In genomic region chr19:45906221-45906620, GRCh38 we compare ENCODE assay signal across 33 cellular contexts. TPM values are rescaled to one million over a fixed set of nuclear protein-coding genes. Genes with fewer than 3 reads are reported as not detected.
DNase-seq lines count a peak whose midpoint lies in the region; ATAC-seq and TF ChIP-seq lines count a peak whose summit lies in the region.
"Had no signal": no experiment of that assay in that cellular context is flagged by ENCODE, and none has a peak within 500 bp of the region (broad histone marks: within the 10 kb centered on the region; RNA-seq: fewer than 3 reads in every experiment).

No MANE protein-coding gene starts in this region.

- no peak overlapping the region for H3K23ac ChIP-seq in mesenchymal stem cell (ENCODE audit: low read length in 2 of 2)

- peaks cover 4% of the 10 kb centered on the region for H3K4me1 Mint-ChIP-seq in Caco-2 (ENCODE audit: low read depth, unreplicated experiment)

- peaks cover 5% of the 10 kb centered on the region; the same call in 1 of the 2 replicates for H3K79me2 ChIP-seq in PC-3 (ENCODE audit: low read length)
- peaks cover 3% of the 10 kb centered on the region for H3K79me2 ChIP-seq in mammary epithelial cell (ENCODE audit: insufficient read depth, low read length)

- H4K91ac ChIP-seq in mesenchymal stem cell (ENCODE audit: low read length), result no peak overlapping the region

- peaks cover 13% of the 10 kb centered on the region for H3K36me3 Mint-ChIP-seq in Caco-2 (ENCODE audit: insufficient read depth, unreplicated experiment)
- H3K36me3 Mint-ChIP-seq: activated naive CD4-positive, alpha-beta T cell treated with anti-CD3 and anti-CD28 coated beads, Interleukin-2, amount 50 U/mL, for 24 hours; CD4-positive, CD25-positive, alpha-beta regulatory T cell had no signal

- H3K9ac ChIP-seq in PC-3 (ENCODE audit: low read length), result no peak overlapping the region
- H3K9ac ChIP-seq in mammary epithelial cell (ENCODE audit: insufficient read depth, low read length), result no peak overlapping the region
- H3K9ac ChIP-seq in mesenchymal stem cell (ENCODE audit: low read length), result peak overlapping the region; percentile 19

- H2BK5ac ChIP-seq in mesenchymal stem cell (ENCODE audit: low read depth, low read length, poor library complexity, severe bottlenecking), result no peak overlapping the region

- H3K36me3 ChIP-seq in PC-3 (ENCODE audit: low read depth, low read length), result no peaks in the 10 kb centered on the region
- H3K36me3 ChIP-seq in mammary epithelial cell (ENCODE audit: insufficient read depth, low read length), result no peaks in the 10 kb centered on the region
- no peaks in the 10 kb centered on the region for H3K36me3 ChIP-seq in mesenchymal stem cell (ENCODE audit: control insufficient read depth in 1 of 2, insufficient read depth in 2 of 2, low read depth in 1 of 2, low read length in 2 of 2)
- H3K36me3 ChIP-seq in Caco-2 (ENCODE audit: control insufficient read depth, insufficient read depth, low read length), result no peaks in the 10 kb centered on the region
- H3K36me3 ChIP-seq: sigmoid colon, transverse colon had no signal

- H3K4me1 ChIP-seq in PC-3 (ENCODE audit: insufficient read depth, low read length), result peaks cover 4% of the 10 kb centered on the region
- peaks cover 10% of the 10 kb centered on the region for H3K4me1 ChIP-seq in mammary epithelial cell (ENCODE audit: insufficient read depth, low read length)
- peaks cover 10% of the 10 kb centered on the region for H3K4me1 ChIP-seq in mesenchymal stem cell (ENCODE audit: control insufficient read depth, insufficient read depth, low read depth, low read length)
- H3K4me1 ChIP-seq in Caco-2, result peaks cover 8% of the 10 kb centered on the region

- no peaks in the 10 kb centered on the region for H3K27me3 ChIP-seq in PC-3 (ENCODE audit: low read length)
- no peaks in the 10 kb centered on the region for H3K27me3 ChIP-seq in mammary epithelial cell (ENCODE audit: insufficient read depth, low read length)
- peaks cover 0 to 12% of the 10 kb centered on the region in 2 experiments for H3K27me3 ChIP-seq in mesenchymal stem cell (ENCODE audit: control insufficient read depth in 1 of 2, insufficient read depth in 1 of 2, low read length in 2 of 2)
- no peaks in the 10 kb centered on the region for H3K27me3 ChIP-seq in Caco-2 (replicated peaks; ENCODE audit: control insufficient read depth, insufficient read depth, low read length)
- H3K27me3 ChIP-seq: transverse colon had no signal

- H2BK15ac ChIP-seq in mesenchymal stem cell (ENCODE audit: low read depth, poor library complexity, severe bottlenecking), result no peak overlapping the region

- dilution Hi-C loops in mammary epithelial cell (cut with HindIII; ENCODE audit: low sequenced_read_pairs), result no loop called here

- H2BK120ac ChIP-seq in mesenchymal stem cell (ENCODE audit: low read depth, low read length), result no peak overlapping the region

- H4K20me1 ChIP-seq in PC-3 (ENCODE audit: low read length) (no peaks in the 10 kb centered on the region), mammary epithelial cell (ENCODE audit: insufficient read depth, low read length) (no peaks in the 10 kb centered on the region)

- no peak for TF ChIP-seq CTCF in PC-3 (conservative IDR thresholded peaks at IDR 0.05; ENCODE audit: low read depth, low read length)
- no peak for TF ChIP-seq CTCF in mammary epithelial cell (conservative IDR thresholded peaks at IDR 0.05 in 1 of 2, IDR thresholded peaks at IDR 0.05 in 1 of 2; ENCODE audit: extremely low read depth in 1 of 2, insufficient read depth in 1 of 2, low read depth in 1 of 2, low read length in 2 of 2)
- no peak for TF ChIP-seq CTCF in Caco-2 (IDR thresholded peaks at IDR 0.05; ENCODE audit: insufficient read depth in 1 of 2, low read depth in 1 of 2, low read length in 1 of 2, severe bottlenecking in 1 of 2, unreplicated experiment in 1 of 2)

- intact Hi-C loops in PC-3 (cut with micrococcal nuclease) (no loop called here), mammary epithelial cell (cut with micrococcal nuclease) (no loop called here), Caco-2 (cut with micrococcal nuclease; ENCODE audit: unreplicated experiment) (no loop called here)

- DNase-seq in HCEC 1CT, result peak; percentile 55
- peak; percentile 47 for DNase-seq in PC-3
- peak; percentile 74 for DNase-seq in mammary epithelial cell
- DNase-seq in mesenchymal stem cell, result peak; percentile 14
- no peak for DNase-seq in HUDEP-2 (lab: John Stamatoyannopoulos, UW; ENCODE audit: unreplicated experiment in 76 of 76)
- no peak for DNase-seq in KG1 (lab: John Stamatoyannopoulos, UW)
- no peak for DNase-seq in GM03348 (ENCODE audit: low spot score)
- DNase-seq in Caco-2, result no peak
- DNase-seq: activated B cell treated with CpG ODN at 0.5 μM for 24 hours; activated CD4-positive, alpha-beta T cell treated with anti-CD3 and anti-CD28 coated beads, Interleukin-2, amount 50 U/mL, for 4 hours; CD4-positive, CD25-positive, alpha-beta regulatory T cell; DMS 273 treated with DMSO at 0.1 percent for 48 hours; GDM1; GOT3; NCI-H1092 treated with DMSO at 0.1 percent for 48 hours; NCI-H2029; NCI-H2227 treated with DMSO at 0.1 percent for 48 hours; NCI-H748 treated with DMSO at 0.1 percent for 48 hours; SHP77; sigmoid colon; stimulated activated CD4-positive, alpha-beta T cell treated with anti-CD3 and anti-CD28 coated beads, Interleukin-15, amount 100 ng/mL, for 24 hours; T-helper 9 cell; transverse colon had no signal

- H3K9me3 Mint-ChIP-seq in Caco-2 (ENCODE audit: unreplicated experiment), result no peaks in the 10 kb centered on the region
- H3K9me3 Mint-ChIP-seq: activated B cell treated with CpG ODN at 0.5 μM for 24 hours; activated naive CD4-positive, alpha-beta T cell treated with anti-CD3 and anti-CD28 coated beads, Interleukin-2, amount 50 U/mL, for 24 hours; activated T-helper 1 cell treated with anti-CD3 and anti-CD28 coated beads, Interleukin-12 subunit alpha, Interleukin-12 subunit beta, Interleukin-2, Interleukin-4 antibody, amounts not matched to agents 30 ng/mL and 10 ng/mL and 1 ng/mL, durations not matched to agents 14 hours and 24 hours and 36 hours; stimulated activated naive CD8-positive, alpha-beta T cell treated with anti-CD3 and anti-CD28 coated beads, Interleukin-15, Interleukin-2, amounts not matched to agents 100 ng/mL and 50 ng/mL, for 24 hours had no signal

- no peak overlapping the region for H3K4me3 Mint-ChIP-seq in Caco-2 (ENCODE audit: unreplicated experiment)
- H3K4me3 Mint-ChIP-seq: activated B cell treated with CpG ODN at 0.5 μM for 24 hours; activated naive CD4-positive, alpha-beta T cell treated with anti-CD3 and anti-CD28 coated beads, Interleukin-2, amount 50 U/mL, for 24 hours; activated T-helper 1 cell treated with anti-CD3 and anti-CD28 coated beads, Interleukin-12 subunit alpha, Interleukin-12 subunit beta, Interleukin-2, Interleukin-4 antibody, amounts not matched to agents 30 ng/mL and 10 ng/mL and 1 ng/mL, durations not matched to agents 14 hours and 24 hours and 36 hours; stimulated activated naive CD8-positive, alpha-beta T cell treated with anti-CD3 and anti-CD28 coated beads, Interleukin-15, Interleukin-2, amounts not matched to agents 100 ng/mL and 50 ng/mL, for 24 hours had no signal

- H3K4me3 ChIP-seq in PC-3 (ENCODE audit: low read length) (no peak overlapping the region), mammary epithelial cell (replicated peaks in 1 of 3; ENCODE audit: insufficient read depth in 1 of 3, low read depth in 2 of 3, low read length in 3 of 3) (no peak overlapping the region), mesenchymal stem cell (ENCODE audit: insufficient read depth in 1 of 2, low read depth in 1 of 2, low read length in 2 of 2) (no peak overlapping the region), Caco-2 (ENCODE audit: low read depth, low read length) (no peak overlapping the region)
- H3K4me3 ChIP-seq: sigmoid colon, transverse colon had no signal

- H3K18ac ChIP-seq in mesenchymal stem cell (ENCODE audit: low read depth in 1 of 2, low read length in 2 of 2), result no peak overlapping the region

- H3K79me1 ChIP-seq in mesenchymal stem cell (replicated peaks; ENCODE audit: low read length, poor library complexity, severe bottlenecking), result peaks cover 7% of the 10 kb centered on the region

- H3K27ac ChIP-seq in PC-3 (ENCODE audit: low read length), result no peak overlapping the region
- no peak overlapping the region for H3K27ac ChIP-seq in mammary epithelial cell (ENCODE audit: insufficient read depth, low read depth, low read length)
- H3K27ac ChIP-seq in mesenchymal stem cell (ENCODE audit: low read length, poor library complexity, severe bottlenecking), result no peak overlapping the region
- H3K27ac ChIP-seq: sigmoid colon, transverse colon had no signal

- H2BK12ac ChIP-seq in mesenchymal stem cell (ENCODE audit: low read length in 2 of 2), result no peak overlapping the region

- no peaks in the 10 kb centered on the region for H3F3A ChIP-seq in PC-3 (ENCODE audit: low read length, unreplicated experiment)

- WGBS in mammary epithelial cell (ENCODE audit: low coverage, missing lambda C conversion rate), result 81% methylated on average over 3 of the region's 3 CpGs
- WGBS in mesenchymal stem cell, result 86% methylated on average over 3 of the region's 3 CpGs

- BruUV-seq in PC-3 (replicated peaks; lab: Mats Ljungman, UMichigan) (no TSS peak), mammary epithelial cell (replicated peaks; lab: Mats Ljungman, UMichigan) (no TSS peak), Caco-2 (replicated peaks; lab: Mats Ljungman, UMichigan) (no TSS peak)

- POLR2A ChIA-PET in PC-3 (lab: Charles Lee; ENCODE audit: unreplicated experiment), result no interaction called here
- POLR2A ChIA-PET in Caco-2 (lab: Charles Lee), result no interaction called here

- H4K8ac ChIP-seq in mesenchymal stem cell (ENCODE audit: low read length), result no peak overlapping the region

- CTCF ChIA-PET in PC-3 (lab: Charles Lee) (interaction anchor here (0.7 kb wide), 1 partner anchor 131 kb away, joined by 6 read pairs; no protein-coding TSS in a partner anchor), mammary epithelial cell (lab: Charles Lee; ENCODE audit: low non-redundant PET) (interaction anchor here (0.6 to 0.7 kb wide), 2 partner anchors 89 to 602 kb away, joined by 4 to 11 read pairs; no protein-coding TSS in a partner anchor), Caco-2 (lab: Charles Lee) (no interaction called here)

- H3K9me3 ChIP-seq in PC-3 (ENCODE audit: low read length), result no peaks in the 10 kb centered on the region
- H3K9me3 ChIP-seq in mammary epithelial cell (replicated peaks; ENCODE audit: insufficient read depth, low read length), result no peaks in the 10 kb centered on the region
- no peaks in the 10 kb centered on the region for H3K9me3 ChIP-seq in mesenchymal stem cell (ENCODE audit: control insufficient read depth, low read length)
- H3K9me3 ChIP-seq in Caco-2, result no peaks in the 10 kb centered on the region
- H3K9me3 ChIP-seq: sigmoid colon, transverse colon had no signal

- no peak overlapping the region for H3K14ac ChIP-seq in mesenchymal stem cell (ENCODE audit: low read length in 2 of 2)

- no peaks in the 10 kb centered on the region for H3K9me2 ChIP-seq in PC-3 (replicated peaks; ENCODE audit: low read length)

- no peak for ATAC-seq in PC-3

- no peak overlapping the region for H3K4ac ChIP-seq in mesenchymal stem cell (ENCODE audit: low read depth in 1 of 2, low read length in 2 of 2)

- in situ Hi-C loops in mammary epithelial cell (cut with MboI; ENCODE audit: low sequenced_read_pairs in 2 of 2), result no loop called here

- no peaks in the 10 kb centered on the region for H3K27me3 Mint-ChIP-seq in Caco-2 (ENCODE audit: insufficient read depth, unreplicated experiment)

- H2AK5ac ChIP-seq in mesenchymal stem cell (ENCODE audit: low read length, severe bottlenecking), result no peak overlapping the region

- H2AFZ ChIP-seq in PC-3 (ENCODE audit: low read length) (peak overlapping the region; percentile 33; the same call in 1 of the 2 replicates), mammary epithelial cell (ENCODE audit: low read depth, low read length) (no peak overlapping the region), mesenchymal stem cell (ENCODE audit: low read depth, low read length) (no peak overlapping the region)

- no peak overlapping the region for H3K27ac Mint-ChIP-seq in Caco-2 (ENCODE audit: unreplicated experiment)
- H3K27ac Mint-ChIP-seq: activated B cell treated with CpG ODN at 0.5 μM for 24 hours; activated naive CD4-positive, alpha-beta T cell treated with anti-CD3 and anti-CD28 coated beads, Interleukin-2, amount 50 U/mL, for 24 hours; activated T-helper 1 cell treated with anti-CD3 and anti-CD28 coated beads, Interleukin-12 subunit alpha, Interleukin-12 subunit beta, Interleukin-2, Interleukin-4 antibody, amounts not matched to agents 30 ng/mL and 10 ng/mL and 1 ng/mL, durations not matched to agents 14 hours and 24 hours and 36 hours; CD4-positive, CD25-positive, alpha-beta regulatory T cell; stimulated activated naive CD8-positive, alpha-beta T cell treated with anti-CD3 and anti-CD28 coated beads, Interleukin-15, Interleukin-2, amounts not matched to agents 100 ng/mL and 50 ng/mL, for 24 hours had no signal

- H3K4me2 ChIP-seq in PC-3 (ENCODE audit: low read length) (no peak overlapping the region), mammary epithelial cell (ENCODE audit: insufficient read depth, low read depth, low read length) (no peak overlapping the region), mesenchymal stem cell (ENCODE audit: low read length, poor library complexity, severe bottlenecking) (no peak overlapping the region)

RNA-seq across cellular contexts. Expression of gene MYPOP, which starts 3.8 kb away (rescaled TPM):
- total RNA-seq in PC-3 (2014; rRNA removed), result 5.4 and 12.0 TPM in 2 replicates
- 1 to 10 TPM; 1.8 to 8.9 TPM for total RNA-seq in mammary epithelial cell
- 1.4 TPM for polyA plus RNA-seq in mammary epithelial cell
- polyA minus RNA-seq in mammary epithelial cell, result 1.8 TPM
- polyA plus RNA-seq in mesenchymal stem cell (2013, experiment 1 of 2), result 14.9 TPM
- polyA plus RNA-seq in mesenchymal stem cell (2013, experiment 2 of 2), result 15.3 TPM
- total RNA-seq in Caco-2 (2022), result 15.8 and 18.1 TPM in 2 replicates

RNA-seq across cellular contexts. Expression of gene NANOS2, which starts 8.4 kb away (rescaled TPM):
- not detected in 2 replicates for total RNA-seq in PC-3 (2014; rRNA removed)
- not detected for total RNA-seq in mammary epithelial cell
- polyA plus RNA-seq in mammary epithelial cell, result not detected
- not detected for polyA minus RNA-seq in mammary epithelial cell
- polyA plus RNA-seq in mesenchymal stem cell (2013, experiment 1 of 2), result not detected
- polyA plus RNA-seq in mesenchymal stem cell (2013, experiment 2 of 2), result not detected
- not detected in 2 replicates for total RNA-seq in Caco-2 (2022)
- total RNA-seq: activated B cell treated with CpG ODN at 0.5 μM for 24 hours; activated T-helper 1 cell treated with anti-CD3 and anti-CD28 coated beads, Interleukin-12 subunit alpha, Interleukin-12 subunit beta, Interleukin-2, Interleukin-4 antibody, amounts not matched to agents 30 ng/mL and 10 ng/mL and 1 ng/mL, durations not matched to agents 14 hours and 24 hours and 36 hours; CD4-positive, CD25-positive, alpha-beta regulatory T cell; chondrocyte; glomerular endothelial cell; liver; mononuclear cell; posterior vena cava; sigmoid colon; transverse colon had no signal
- polyA plus RNA-seq: CD4-positive, CD25-positive, alpha-beta regulatory T cell; esophagus; liver had no signal

RNA-seq across cellular contexts. Expression of gene IRF2BP1, which starts 20.3 kb away (rescaled TPM):
- total RNA-seq in PC-3 (2014; rRNA removed) (31.5 and 38.6 TPM in 2 replicates), mammary epithelial cell (10 to 100 TPM; 15.9 to 28.0 TPM), Caco-2 (2022) (27.6 and 29.2 TPM in 2 replicates)
- 5.7 TPM for polyA plus RNA-seq in mammary epithelial cell
- polyA minus RNA-seq in mammary epithelial cell, result 6.1 TPM
- polyA plus RNA-seq in mesenchymal stem cell (2013, experiment 1 of 2), result 8.0 TPM
- polyA plus RNA-seq in mesenchymal stem cell (2013, experiment 2 of 2), result 8.2 TPM

RNA-seq across cellular contexts. Expression of gene FOXA3, which starts 42.1 kb away (rescaled TPM):
- total RNA-seq in PC-3 (2014; rRNA removed) (0.33 and 0.40 TPM in 2 replicates), mammary epithelial cell (not detected), Caco-2 (2022) (15.3 and 19.0 TPM in 2 replicates)
- polyA plus RNA-seq in mammary epithelial cell, result not detected
- not detected for polyA minus RNA-seq in mammary epithelial cell
- not detected for polyA plus RNA-seq in mesenchymal stem cell (2013, experiment 1 of 2)
- not detected for polyA plus RNA-seq in mesenchymal stem cell (2013, experiment 2 of 2)
- total RNA-seq: activated B cell treated with CpG ODN at 0.5 μM for 24 hours; CD4-positive, CD25-positive, alpha-beta regulatory T cell; chondrocyte; glomerular endothelial cell; mononuclear cell; posterior vena cava had no signal
- polyA plus RNA-seq: CD4-positive, CD25-positive, alpha-beta regulatory T cell; neural cell had no signal

RNA-seq across cellular contexts. Expression of gene SYMPK, which starts 43.3 kb away (rescaled TPM):
- 36.6 and 67.3 TPM in 2 replicates for total RNA-seq in PC-3 (2014; rRNA removed)
- 10 to 100 TPM; 32.3 to 81.6 TPM for total RNA-seq in mammary epithelial cell
- 56.2 TPM for polyA plus RNA-seq in mammary epithelial cell
- 163 TPM for polyA minus RNA-seq in mammary epithelial cell
- polyA plus RNA-seq in mesenchymal stem cell (2013, experiment 1 of 2), result 38.9 TPM
- polyA plus RNA-seq in mesenchymal stem cell (2013, experiment 2 of 2), result 39.9 TPM
- total RNA-seq in Caco-2 (2022), result 81.8 and 85.0 TPM in 2 replicates

Comparison
In these comparisons a context has a peak if more than half of its experiments do, and no peak if none do; other contexts are left out.
1. DNase-seq: peak in HCEC 1CT (single experiment), PC-3 (single experiment), mammary epithelial cell (single experiment) and mesenchymal stem cell (single experiment); none in HUDEP-2 (0 of 76), KG1 (single experiment), GM03348 (single experiment) and Caco-2 (0 of 2).